ENCODE assay signal across 17 cellular contexts in the genomic region with DNA sequence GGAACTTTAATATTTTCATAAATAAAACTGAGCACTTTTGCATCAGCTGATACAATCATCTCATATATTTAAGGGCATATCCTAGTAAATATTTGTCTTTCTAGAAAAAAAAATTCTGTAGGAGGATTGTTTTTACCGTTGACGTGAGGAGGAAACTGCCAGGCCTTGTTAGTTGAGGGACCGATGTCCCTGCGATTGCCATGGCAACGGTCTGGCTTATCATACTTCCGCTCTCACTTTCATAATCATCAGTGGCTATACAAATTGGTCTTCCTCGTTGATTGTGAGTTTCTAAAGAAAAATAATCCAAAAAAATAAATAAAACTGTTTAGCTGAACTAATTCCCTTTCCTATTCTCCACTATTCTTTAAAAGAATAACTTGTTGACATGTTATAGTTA.
DNase-seq lines count a peak whose midpoint lies in the region; ATAC-seq and TF ChIP-seq lines count a peak whose summit lies in the region.
"Had no signal": no experiment of that assay in that cellular context is flagged by ENCODE, and none has a peak within 500 bp of the region (broad histone marks: within the 10 kb centered on the region; RNA-seq: fewer than 3 reads in every experiment).

No MANE protein-coding gene starts in this region.

- intact Hi-C loops in body of pancreas (cut with DNase I), result no loop called here

- H3K9me3 Mint-ChIP-seq in naive B cell, result no peaks in the 10 kb centered on the region
- H3K9me3 Mint-ChIP-seq: nephron progenitor cell had no signal

- no peak overlapping the region for H3K27ac ChIP-seq in body of pancreas
- H3K27ac ChIP-seq: sigmoid colon had no signal

- no peaks in the 10 kb centered on the region for H3K27me3 Mint-ChIP-seq in naive B cell
- H3K27me3 Mint-ChIP-seq: T-helper 17 cell had no signal

- peaks cover 0 to 8% of the 10 kb centered on the region in 2 donors for H3K36me3 Mint-ChIP-seq in naive B cell

- H3K4me3 ChIP-seq in body of pancreas, result no peak overlapping the region
- H3K4me3 ChIP-seq: MG63, sigmoid colon had no signal

- H3K4me1 Mint-ChIP-seq in naive B cell, result no peaks in the 10 kb centered on the region
- H3K4me1 Mint-ChIP-seq: nephron progenitor cell had no signal

- no peak for TF ChIP-seq CTCF in body of pancreas (IDR thresholded peaks at IDR 0.05)

- H3K27me3 ChIP-seq in body of pancreas, result no peaks in the 10 kb centered on the region
- H3K27me3 ChIP-seq: MG63, sigmoid colon had no signal

- 48 to 66% methylated on average over 7 of the region's 7 CpGs for WGBS in body of pancreas, 2 donors

- no peak overlapping the region for H3K4me3 Mint-ChIP-seq in naive B cell
- H3K4me3 Mint-ChIP-seq: nephron progenitor cell, T-helper 17 cell had no signal

- TF ChIP-seq POLR2A in body of pancreas (IDR thresholded peaks at IDR 0.05), result no peak

- H3K9me3 ChIP-seq in body of pancreas, result no peaks in the 10 kb centered on the region
- H3K9me3 ChIP-seq: MG63, sigmoid colon had no signal

- no peak overlapping the region for H3K27ac Mint-ChIP-seq in naive B cell
- H3K27ac Mint-ChIP-seq: nephron progenitor cell, T-helper 17 cell had no signal

- no peaks in the 10 kb centered on the region for H3K4me1 ChIP-seq in body of pancreas
- H3K4me1 ChIP-seq: sigmoid colon had no signal

- peak; percentile 1 for DNase-seq in stimulated activated CD4-positive, alpha-beta T cell treated with anti-CD3 and anti-CD28 coated beads, Interleukin-1b, Interleukin-23, amount 100 ng/mL, for 48 hours
- DNase-seq in stimulated activated CD4-positive, alpha-beta T cell treated with anti-CD3 and anti-CD28 coated beads, Interleukin-2, amount 100 ng/mL, for 48 hours, result no peak
- peak; percentile 91 for DNase-seq in MV-4-11 (lab: John Stamatoyannopoulos, UW)
- peak in 3 of 4 donors; percentile 43 to 61 (median 52) for DNase-seq in body of pancreas
- DNase-seq in naive B cell, result peak; percentile 29
- DNase-seq in NK-92 (lab: John Stamatoyannopoulos, UW; ENCODE audit: unreplicated experiment), result no peak
- DNase-seq in NCI-H2107 treated with DMSO at 0.1 percent for 48 hours (lab: John Stamatoyannopoulos, UW; ENCODE audit: unreplicated experiment), result no peak
- DNase-seq: activated naive CD4-positive, alpha-beta T cell; head of caudate nucleus; MG63; NCI-H226; nephron progenitor cell; sigmoid colon; stimulated activated naive CD4-positive, alpha-beta T cell treated with Interleukin-2 at 50 U/mL for 16 hours; T-helper 17 cell had no signal

- ATAC-seq in body of pancreas, result no peak
- ATAC-seq in naive B cell (ENCODE audit: low read depth in 2 of 2), result peak; percentile 55 to 86
- ATAC-seq in HG02981 (IDR thresholded peaks at IDR 0.05; ENCODE audit: unreplicated experiment), result no peak
- ATAC-seq: Panc1, T-helper 17 cell had no signal

- no peaks in the 10 kb centered on the region for H3K36me3 ChIP-seq in body of pancreas (replicated peaks in 1 of 2; ENCODE audit: insufficient read depth in 1 of 2, low read depth in 2 of 2)
- H3K36me3 ChIP-seq: MG63 had no signal

Comparison
In these comparisons a context has a peak if more than half of its experiments do, and no peak if none do; other contexts are left out.
1. DNase-seq: peak in stimulated activated CD4-positive, alpha-beta T cell treated with anti-CD3 and anti-CD28 coated beads, Interleukin-1b, Interleukin-23, amount 100 ng/mL, for 48 hours (single experiment), MV-4-11 (single experiment), body of pancreas (3 of 4) and naive B cell (single experiment); none in stimulated activated CD4-positive, alpha-beta T cell treated with anti-CD3 and anti-CD28 coated beads, Interleukin-2, amount 100 ng/mL, for 48 hours (0 of 2), NK-92 (single experiment) and NCI-H2107 treated with DMSO at 0.1 percent for 48 hours (single experiment).
2. ATAC-seq: peak in naive B cell (2 of 2); none in body of pancreas (single experiment) and HG02981 (single experiment).